Comparison of ENCODE assay signal across 1 cellular context in the genomic region with DNA sequence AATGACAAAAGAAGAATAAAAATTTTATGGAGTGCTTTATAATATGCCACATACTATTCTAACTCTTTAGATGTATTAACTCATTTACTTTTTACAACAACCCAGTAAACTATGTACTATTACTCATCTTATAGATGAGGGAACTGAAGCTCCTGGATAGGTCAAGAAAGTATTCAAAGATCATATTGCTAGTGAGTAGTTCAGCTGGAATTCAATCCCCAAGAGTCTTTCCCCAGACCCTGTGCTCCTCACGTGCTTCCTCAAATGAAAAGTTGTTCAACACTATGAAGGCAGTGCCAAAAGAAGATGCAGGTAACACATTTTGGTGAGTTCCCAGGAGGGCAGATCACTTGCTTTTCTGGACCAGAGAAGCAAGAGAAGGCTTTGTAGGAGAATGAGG.
TF ChIP-seq lines count a peak whose summit lies in the region.

No MANE protein-coding gene starts in this region.

TF ChIP-seq in IMR-90, 13 proteins besides CTCF, POLR2A, EP300 and RAD21 (continued from another document):
- TF ChIP-seq RCOR1 (IDR thresholded peaks at IDR 0.05; ENCODE audit: insufficient replicate concordance, low read length) (no peak), CHD1 (IDR thresholded peaks at IDR 0.05; ENCODE audit: low read depth, low read length) (no peak), MAZ (IDR thresholded peaks at IDR 0.05; ENCODE audit: borderline replicate concordance, low read depth, low read length) (no peak), SMC3 (IDR thresholded peaks at IDR 0.05; ENCODE audit: low read depth, low read length) (no peak)
